In genomic region chr13:113493315-113493951, GRCh38 we compare ENCODE assay signal across 1 cellular context.
TF ChIP-seq lines count a peak whose summit lies in the region.

No MANE protein-coding gene starts in this region.

TF ChIP-seq in HepG2, 621 proteins besides CTCF, POLR2A, EP300 and RAD21 (continued from another document and continues in another):
- TF ChIP-seq ZHX2 (IDR thresholded peaks at IDR 0.05; ENCODE audit: low read depth) = no peak
- no peak for TF ChIP-seq ZHX2 (CRISPR knock-in tag; IDR thresholded peaks at IDR 0.05; ENCODE audit: borderline replicate concordance)
- no peak for TF ChIP-seq ZNF296 (CRISPR knock-in tag; conservative IDR thresholded peaks at IDR 0.05)
- TF ChIP-seq HDAC2 (CRISPR knock-in tag; IDR thresholded peaks at IDR 0.05) = peak; percentile 76
- TF ChIP-seq IKZF5 (CRISPR knock-in tag; IDR thresholded peaks at IDR 0.05) = no peak
- no peak for TF ChIP-seq MZF1 (CRISPR knock-in tag; IDR thresholded peaks at IDR 0.05; ENCODE audit: borderline replicate concordance)
- no peak for TF ChIP-seq TARDBP (CRISPR knock-in tag; IDR thresholded peaks at IDR 0.05)
- TF ChIP-seq PCBP2 (optimal IDR thresholded peaks at IDR 0.05; ENCODE audit: low read depth, low read length, poor library complexity, severe bottlenecking) = no peak
- no peak for TF ChIP-seq TP53 (CRISPR knock-in tag; conservative IDR thresholded peaks at IDR 0.05)
- 0 out of 2 replicates have a peak, but pooled peaks have one; percentile 37 for TF ChIP-seq ZNF800 (CRISPR knock-in tag; IDR thresholded peaks at IDR 0.05)
- peak; percentile 55 for TF ChIP-seq ASH2L (IDR thresholded peaks at IDR 0.05; ENCODE audit: insufficient read length, low read depth, low read length)
- TF ChIP-seq ZNF121 (CRISPR knock-in tag; IDR thresholded peaks at IDR 0.05) = no peak
- TF ChIP-seq ZNF557 (CRISPR knock-in tag; IDR thresholded peaks at IDR 0.05) = no peak
- TF ChIP-seq ZSCAN25 (CRISPR knock-in tag; IDR thresholded peaks at IDR 0.05) = no peak
- no peak for TF ChIP-seq DNMT1 (CRISPR knock-in tag; IDR thresholded peaks at IDR 0.05)
- 0 out of 2 replicates have a peak, but pooled peaks have one; percentile 27 for TF ChIP-seq HNF1A (IDR thresholded peaks at IDR 0.05; ENCODE audit: low read depth)
- no peak for TF ChIP-seq HNF1A (CRISPR knock-in tag; IDR thresholded peaks at IDR 0.05; ENCODE audit: borderline replicate concordance)
- TF ChIP-seq SOX6 (IDR thresholded peaks at IDR 0.05) = no peak
- TF ChIP-seq SOX6 (CRISPR knock-in tag; IDR thresholded peaks at IDR 0.05) = peak; percentile 57; the same call in 1 of the 2 replicates
- TF ChIP-seq HBP1 (CRISPR knock-in tag; IDR thresholded peaks at IDR 0.05; ENCODE audit: low read depth) = no peak
- TF ChIP-seq ZNF546 (CRISPR knock-in tag; conservative IDR thresholded peaks at IDR 0.05) = no peak
- TF ChIP-seq DRAP1 (CRISPR knock-in tag; IDR thresholded peaks at IDR 0.05) = peak; percentile 49; the same call in 1 of the 2 replicates
- peak; percentile 43; the same call in 1 of the 2 replicates for TF ChIP-seq KAT8 (CRISPR knock-in tag; IDR thresholded peaks at IDR 0.05)
- TF ChIP-seq KLF6 (CRISPR knock-in tag; IDR thresholded peaks at IDR 0.05) = peak; percentile 30; the same call in 1 of the 2 replicates
- peak; percentile 80; the same call in 1 of the 2 replicates for TF ChIP-seq XBP1 (CRISPR knock-in tag; IDR thresholded peaks at IDR 0.05)
- TF ChIP-seq BRD4 (CRISPR knock-in tag; IDR thresholded peaks at IDR 0.05) = no peak
- TF ChIP-seq ZBTB20 (CRISPR knock-in tag; IDR thresholded peaks at IDR 0.05; ENCODE audit: borderline replicate concordance, low read depth) = peak; percentile 92; the same call in 1 of the 2 replicates
- no peak for TF ChIP-seq ZNF709 (CRISPR knock-in tag; IDR thresholded peaks at IDR 0.05)
- no peak for TF ChIP-seq ZNF253 (CRISPR knock-in tag; IDR thresholded peaks at IDR 0.05; ENCODE audit: borderline replicate concordance)
- TF ChIP-seq TEAD3 (CRISPR knock-in tag; optimal IDR thresholded peaks at IDR 0.05; ENCODE audit: borderline replicate concordance) = peak; percentile 32
- TF ChIP-seq ZNF619 (CRISPR knock-in tag; IDR thresholded peaks at IDR 0.05) = no peak
- 0 out of 2 replicates have a peak, but pooled peaks have one; percentile 37 for TF ChIP-seq TBX2 (CRISPR knock-in tag; IDR thresholded peaks at IDR 0.05; ENCODE audit: borderline replicate concordance)
- TF ChIP-seq HMG20A (CRISPR knock-in tag; IDR thresholded peaks at IDR 0.05; ENCODE audit: borderline replicate concordance) = peak; percentile 42; the same call in 1 of the 2 replicates
- TF ChIP-seq KIAA2018 (CRISPR knock-in tag; IDR thresholded peaks at IDR 0.05; ENCODE audit: borderline replicate concordance) = no peak
